In the genomic region with DNA sequence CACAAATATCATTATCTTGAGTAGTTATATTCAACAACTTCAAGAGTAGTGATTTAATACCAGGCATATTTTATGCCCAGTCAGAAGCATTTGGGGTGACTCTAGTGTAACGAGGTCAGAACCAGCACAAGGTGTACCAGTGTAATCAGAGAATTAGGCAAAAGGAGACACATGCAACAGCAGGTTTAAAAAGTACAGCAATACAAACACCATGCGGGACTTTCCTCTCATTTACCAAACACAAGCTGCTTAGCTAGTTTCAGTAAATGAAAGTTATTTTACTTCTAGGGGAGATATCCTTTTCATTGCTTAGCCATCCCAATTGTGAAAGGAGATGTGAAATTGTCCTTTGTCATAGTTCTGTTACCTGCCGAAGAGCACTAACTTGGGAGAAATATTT, we compare ENCODE assay signal across 14 cellular contexts. TPM values are rescaled to one million over a fixed set of nuclear protein-coding genes. Genes with fewer than 3 reads are reported as not detected.
DNase-seq lines count a peak whose midpoint lies in the region; ATAC-seq, FAIRE-seq and TF ChIP-seq lines count a peak whose summit lies in the region.
"Had no signal": no experiment of that assay in that cellular context is flagged by ENCODE, and none has a peak within 500 bp of the region (broad histone marks: within the 10 kb centered on the region; RNA-seq: fewer than 3 reads in every experiment).

No MANE protein-coding gene starts in this region.

- POLR2A ChIA-PET in naive thymus-derived CD8-positive, alpha-beta T cell (lab: Charles Lee): no interaction called here

- no peaks in the 10 kb centered on the region for H3K36me3 Mint-ChIP-seq in naive thymus-derived CD8-positive, alpha-beta T cell
- H3K36me3 Mint-ChIP-seq: memory B cell had no signal

- H3K4me3 ChIP-seq in epithelial cell of proximal tubule (ENCODE audit: low read depth, low read length) (peak overlapping the region; percentile 51), pancreas (peak overlapping the region in 2 of 4 donors; percentile 18 to 30)

- peaks cover 9 to 73% (median 33%) of the 10 kb centered on the region in 5 donors for H3K27me3 Mint-ChIP-seq in naive thymus-derived CD8-positive, alpha-beta T cell

- TF ChIP-seq POLR2A in GM12891 (IDR thresholded peaks at IDR 0.05; ENCODE audit: low read depth, low read length): no peak

- no peaks in the 10 kb centered on the region for H3K27me3 ChIP-seq in pancreas

- H3K9me3 ChIP-seq in pancreas: no peaks in the 10 kb centered on the region

- 48 to 50% methylated on average over 3 of the region's 3 CpGs for WGBS in pancreas, 2 donors

- ATAC-seq in HG02571 (IDR thresholded peaks at IDR 0.05; ENCODE audit: unreplicated experiment) (peak; percentile 29), pancreas (peak; percentile 16 to 48 (median 33))
- ATAC-seq in naive thymus-derived CD8-positive, alpha-beta T cell: no peak

- DNase-seq in GM12891 (ENCODE audit: insufficient read length, low spot score) (no peak), epithelial cell of proximal tubule (ENCODE audit: low read depth) (no peak), pancreas (no peak), caudate nucleus (lab: John Stamatoyannopoulos, UW) (no peak), SIG-M5 treated with dmso at 0.1 percent for 504 hours (lab: John Stamatoyannopoulos, UW; ENCODE audit: unreplicated experiment) (no peak)
- DNase-seq in naive thymus-derived CD8-positive, alpha-beta T cell: no peak
- no peak for DNase-seq in activated CD4-positive, alpha-beta T cell treated with anti-CD3 and anti-CD28 coated beads for 48 hours
- DNase-seq: activated naive CD4-positive, alpha-beta T cell treated with Interleukin-2 at 50 U/mL for 16 hours; DND-41; NCI-H1694 treated with DMSO at 0.1 percent for 48 hours had no signal

- TF ChIP-seq CTCF in epithelial cell of proximal tubule (conservative IDR thresholded peaks at IDR 0.05; ENCODE audit: low read depth, low read length) (no peak), pancreas (IDR thresholded peaks at IDR 0.05) (no peak)

- H3K36me3 ChIP-seq in pancreas: no peaks in the 10 kb centered on the region

- intact Hi-C loops in pancreas (cut with DNase I): no loop called here

- no peak overlapping the region for H3K4me3 Mint-ChIP-seq in naive thymus-derived CD8-positive, alpha-beta T cell
- H3K4me3 Mint-ChIP-seq: dendritic cell treated with granulocyte-macrophage colony-stimulating factor and Interleukin-4, amounts not matched to agents 40 ng/mL and 50 ng/mL, for 4 days; memory B cell had no signal

- peak overlapping the region in 3 of 4 donors; percentile 42 to 68 (median 60) for H3K27ac ChIP-seq in pancreas
- no peak overlapping the region for H3K27ac ChIP-seq in caudate nucleus (ENCODE audit: low read depth, low read length)

- no peaks in the 10 kb centered on the region for H3K9me3 Mint-ChIP-seq in naive thymus-derived CD8-positive, alpha-beta T cell
- H3K9me3 Mint-ChIP-seq: dendritic cell treated with granulocyte-macrophage colony-stimulating factor and Interleukin-4, amounts not matched to agents 40 ng/mL and 50 ng/mL, for 4 days; memory B cell had no signal

- peaks cover 5 to 26% (median 19%) of the 10 kb centered on the region in 3 donors for H3K4me1 ChIP-seq in pancreas

- no peak overlapping the region for H3K27ac Mint-ChIP-seq in naive thymus-derived CD8-positive, alpha-beta T cell
- H3K27ac Mint-ChIP-seq: dendritic cell treated with granulocyte-macrophage colony-stimulating factor and Interleukin-4, amounts not matched to agents 40 ng/mL and 50 ng/mL, for 4 days; memory B cell had no signal

- FAIRE-seq in GM12891 (lab: Jason Lieb, UNC) (peak; percentile 23), pancreas (lab: Jason Lieb, UNC) (no peak)

- peaks cover 0 to 2% (median 0%) of the 10 kb centered on the region in 4 donors for H3K4me1 Mint-ChIP-seq in naive thymus-derived CD8-positive, alpha-beta T cell

TF ChIP-seq in GM12891, 5 proteins besides CTCF, POLR2A, EP300 and RAD21:
- TF ChIP-seq PAX5 (IDR thresholded peaks at IDR 0.05; ENCODE audit: insufficient read depth, low read length, severe bottlenecking): no peak
- TF ChIP-seq POLR2AphosphoS5 (IDR thresholded peaks at IDR 0.05; ENCODE audit: low read depth, low read length): no peak
- no peak for TF ChIP-seq POU2F2 (IDR thresholded peaks at IDR 0.05; ENCODE audit: low read depth, low read length)
- TF ChIP-seq SPI1 (IDR thresholded peaks at IDR 0.05; ENCODE audit: low read depth, low read length): no peak
- no peak for TF ChIP-seq TAF1 (IDR thresholded peaks at IDR 0.05; ENCODE audit: low read depth, low read length)
TF ChIP-seq in GM12891: peak in this region for 0.

RNA-seq across cellular contexts. Expression of a gene that starts 0.8 kb away (rescaled TPM):
- 0.23 TPM for polyA plus RNA-seq in GM12891 (2012; ENCODE audit: low read depth, missing spikeins)
- total RNA-seq in epithelial cell of proximal tubule (under 0.01 and 0.07 TPM in 2 replicates), pancreas (1 to 10 TPM in 5 of 6 donors, under 1 TPM in 1; 0.88 to 3.6 (median 1.6) TPM)
- polyA plus RNA-seq in pancreas: under 1 TPM; 0.33 to 0.87 TPM
- not detected for total RNA-seq in naive thymus-derived CD8-positive, alpha-beta T cell
- under 1 TPM; 0.02 to 0.11 (median 0.02) TPM for polyA plus RNA-seq in naive thymus-derived CD8-positive, alpha-beta T cell
- total RNA-seq: T-helper 1 cell treated with Interleukin-12 subunit alpha and Interleukin-12 subunit beta and Interleukin-4 antibody, amounts not matched to agents 30 ng/mL and 1 ng/mL, for 36 hours had no signal

Comparison
In these comparisons a context has a peak if more than half of its experiments do, and no peak if none do; other contexts are left out.
1. ATAC-seq: peak in HG02571 (single experiment) and pancreas (4 of 4); none in naive thymus-derived CD8-positive, alpha-beta T cell (0 of 2).